ENCODE assay signal across 10 cellular contexts in the genomic region with DNA sequence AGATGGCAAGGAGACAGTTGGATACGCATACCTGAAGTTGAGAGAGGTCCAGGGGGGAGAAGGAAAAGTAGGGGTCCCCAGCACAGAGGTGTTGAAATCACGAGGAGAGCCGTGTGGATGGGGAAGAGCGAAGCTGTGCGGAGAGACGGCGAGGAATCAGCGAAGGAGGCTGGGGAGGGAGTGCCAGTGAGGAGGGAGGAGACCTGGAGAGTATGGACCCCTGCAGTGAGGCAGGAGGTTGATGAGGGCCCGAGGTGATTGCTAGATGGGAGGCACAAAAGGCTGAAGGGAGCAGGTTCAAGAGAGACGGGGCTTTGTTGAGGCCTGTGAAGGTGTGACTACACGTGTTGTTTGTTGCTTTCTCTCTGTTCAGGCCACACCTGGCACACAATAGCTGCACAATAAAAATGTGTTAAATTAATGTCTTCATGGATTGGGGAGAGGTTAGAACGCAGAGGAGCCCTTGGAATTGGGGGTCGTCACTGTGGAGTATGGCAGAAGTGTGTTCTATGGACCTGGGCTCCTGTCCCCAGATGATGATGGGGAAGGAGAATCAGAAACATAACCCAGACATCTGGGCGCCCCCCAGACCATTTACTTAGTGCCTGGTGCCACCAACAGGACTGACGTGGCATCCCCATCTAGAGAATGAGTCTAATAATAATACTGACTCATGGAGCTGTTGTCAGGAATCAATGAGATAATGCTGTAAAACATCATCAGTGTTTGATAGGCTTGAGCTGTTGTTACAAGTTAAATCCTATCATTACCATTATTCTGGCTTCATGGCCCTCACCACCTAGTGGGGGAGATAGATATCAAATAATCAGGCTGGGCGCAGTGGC.
DNase-seq lines count a peak whose midpoint lies in the region; ATAC-seq and TF ChIP-seq lines count a peak whose summit lies in the region.
"Had no signal": no experiment of that assay in that cellular context is flagged by ENCODE, and none has a peak within 500 bp of the region (broad histone marks: within the 10 kb centered on the region; RNA-seq: fewer than 3 reads in every experiment).

No MANE protein-coding gene starts in this region.

- H3K27me3 ChIP-seq in DND-41 (ENCODE audit: insufficient read depth, low read length, poor library complexity), result no peaks in the 10 kb centered on the region
- H3K27me3 ChIP-seq in HCT116 (ENCODE audit: insufficient read depth, low read length), result no peaks in the 10 kb centered on the region
- no peaks in the 10 kb centered on the region for H3K27me3 ChIP-seq in smooth muscle cell (ENCODE audit: low read depth)

- H3K9ac ChIP-seq in DND-41 (ENCODE audit: low read depth, low read length) (no peak overlapping the region), HCT116 (ENCODE audit: low read length) (no peak overlapping the region), smooth muscle cell (ENCODE audit: low read depth) (no peak overlapping the region)

- ATAC-seq in DND-41 (ENCODE audit: insufficient read depth, low read depth) (no peak), HCT116 (0 out of 2 replicates have a peak, but pooled peaks have one; percentile 44), GM18909 (IDR thresholded peaks at IDR 0.05; ENCODE audit: poor library complexity, unreplicated experiment) (no peak)

- H4K20me1 ChIP-seq in DND-41 (ENCODE audit: insufficient read depth, low read length), result no peaks in the 10 kb centered on the region; the same call in 1 of the 2 replicates
- H4K20me1 ChIP-seq in HCT116 (ENCODE audit: insufficient read depth), result no peaks in the 10 kb centered on the region
- H4K20me1 ChIP-seq in smooth muscle cell (ENCODE audit: low read depth), result no peaks in the 10 kb centered on the region

- H3K4me3 ChIP-seq in DND-41 (ENCODE audit: low read depth in 1 of 2, low read length in 2 of 2) (no peak overlapping the region), HCT116 (replicated peaks in 1 of 2; ENCODE audit: low read depth in 1 of 2, low read length in 2 of 2) (no peak overlapping the region), smooth muscle cell (no peak overlapping the region)

- CTCF ChIA-PET in HCT116 (lab: Charles Lee), result interaction anchor here (1.3 to 1.8 kb wide), 2 partner anchors 112 to 142 kb away, joined by 4 to 11 read pairs; no protein-coding TSS in a partner anchor

- no peak overlapping the region for H3K4me3 Mint-ChIP-seq in activated naive CD8-positive, alpha-beta T cell treated with anti-CD3 and anti-CD28 coated beads for 36 hours

- H3K9me3 ChIP-seq in DND-41 (ENCODE audit: insufficient read depth, low read length, severe bottlenecking) (no peaks in the 10 kb centered on the region), HCT116 (ENCODE audit: control insufficient read depth in 1 of 2, insufficient read depth in 1 of 2, low read depth in 1 of 2, low read length in 2 of 2) (peaks cover 0 to 6% of the 10 kb centered on the region in 2 experiments; a peak in 1 of 4 replicates), smooth muscle cell (replicated peaks; ENCODE audit: low read depth) (peaks cover 7% of the 10 kb centered on the region)

- H3K9me2 ChIP-seq in HCT116 (ENCODE audit: insufficient read depth), result no peaks in the 10 kb centered on the region

- WGBS in smooth muscle cell (ENCODE audit: low lambda C conversion rate), result 88% methylated on average over 16 of the region's 16 CpGs

- POLR2A ChIA-PET in HCT116 (lab: Charles Lee), result no interaction called here

- H2AFZ ChIP-seq in DND-41 (ENCODE audit: low read depth, low read length), result no peak overlapping the region
- H2AFZ ChIP-seq in HCT116 (ENCODE audit: low read depth, low read length, poor library complexity, severe bottlenecking), result no peak overlapping the region
- H2AFZ ChIP-seq in smooth muscle cell (ENCODE audit: low read depth), result no peak overlapping the region

- H3K36me3 Mint-ChIP-seq in activated naive CD8-positive, alpha-beta T cell treated with anti-CD3 and anti-CD28 coated beads for 36 hours, result peaks cover 4% of the 10 kb centered on the region

- H3K4me1 ChIP-seq in DND-41 (ENCODE audit: insufficient read depth, low read length), result peaks cover 32% of the 10 kb centered on the region
- H3K4me1 ChIP-seq in HCT116 (ENCODE audit: control insufficient read depth in 1 of 2, insufficient read depth in 2 of 2, low read length in 2 of 2), result peaks cover 0 to 9% of the 10 kb centered on the region in 2 experiments; a peak in 1 of 4 replicates
- no peaks in the 10 kb centered on the region for H3K4me1 ChIP-seq in smooth muscle cell (ENCODE audit: low read depth)

- RAD21 ChIA-PET in HCT116 (lab: Charles Lee; ENCODE audit: low non-redundant PET in 1 of 2, low total read pairs in 2 of 2, uncharacterized antibody in 2 of 2, unreplicated experiment in 2 of 2), result interaction anchor here in 1 of 2 experiments (1.2 kb wide), 1 partner anchor 139 kb away, joined by 3 read pairs; no protein-coding TSS in a partner anchor

- intact Hi-C loops in HCT116 (cut with micrococcal nuclease), result loop anchor here (1.0 kb wide), 1 partner anchor 142 kb away; no protein-coding TSS in a partner anchor

- peak overlapping the region; percentile 62 for H3K27ac Mint-ChIP-seq in activated naive CD8-positive, alpha-beta T cell treated with anti-CD3 and anti-CD28 coated beads for 36 hours

- no peaks in the 10 kb centered on the region for H3K27me3 Mint-ChIP-seq in activated naive CD8-positive, alpha-beta T cell treated with anti-CD3 and anti-CD28 coated beads for 36 hours

- peaks cover 3% of the 10 kb centered on the region for H3K9me3 Mint-ChIP-seq in activated naive CD8-positive, alpha-beta T cell treated with anti-CD3 and anti-CD28 coated beads for 36 hours

- TF ChIP-seq POLR2A in HCT116 (IDR thresholded peaks at IDR 0.05; ENCODE audit: borderline replicate concordance, extremely low read depth, insufficient read depth, insufficient read length), result no peak

- TF ChIP-seq CTCF in DND-41 (IDR thresholded peaks at IDR 0.05; ENCODE audit: borderline replicate concordance, extremely low read depth, low read length, poor library complexity, severe bottlenecking), result peak; percentile 21
- TF ChIP-seq CTCF in HCT116 (IDR thresholded peaks at IDR 0.05 in 2 of 3, conservative IDR thresholded peaks at IDR 0.05 in 1 of 3; ENCODE audit: borderline replicate concordance in 1 of 3, insufficient read depth in 1 of 3, low read depth in 2 of 3, low read length in 2 of 3), result peak in 2 of 3 experiments; percentile 22 to 25; a peak in 1 of 6 replicates
- TF ChIP-seq CTCF in smooth muscle cell (IDR thresholded peaks at IDR 0.05; ENCODE audit: borderline replicate concordance, insufficient read depth, poor library complexity, severe bottlenecking), result no peak

- DNase-seq in DND-41 (no peak), HCT116 (ENCODE audit: low read depth, low spot score) (no peak), myocyte (ENCODE audit: low read depth) (peak; percentile 12), NCI-H82 (lab: John Stamatoyannopoulos, UW) (no peak), NOMO-1 treated with dmso at 0.1 percent for 144 hours (lab: John Stamatoyannopoulos, UW; ENCODE audit: unreplicated experiment) (no peak), smooth muscle cell (lab: John Stamatoyannopoulos, UW; ENCODE audit: unreplicated experiment) (no peak)
- DNase-seq in activated naive CD8-positive, alpha-beta T cell treated with anti-CD3 and anti-CD28 coated beads for 36 hours, result no peak
- DNase-seq: caudate nucleus, NCI-H187 had no signal

- H3K4me2 ChIP-seq in DND-41 (ENCODE audit: insufficient read depth, low read length) (no peak overlapping the region), HCT116 (ENCODE audit: low read length) (no peak overlapping the region), smooth muscle cell (no peak overlapping the region)

- H3F3A ChIP-seq in smooth muscle cell (ENCODE audit: low read depth), result no peaks in the 10 kb centered on the region

- peaks cover 41% of the 10 kb centered on the region for H3K4me1 Mint-ChIP-seq in activated naive CD8-positive, alpha-beta T cell treated with anti-CD3 and anti-CD28 coated beads for 36 hours

- BruUV-seq in HCT116 (replicated peaks; lab: Mats Ljungman, UMichigan), result no TSS peak

- no peaks in the 10 kb centered on the region for H3K79me2 ChIP-seq in DND-41 (ENCODE audit: insufficient read depth, low read length)
- H3K79me2 ChIP-seq in HCT116 (ENCODE audit: insufficient read depth, low read length), result peaks cover 10% of the 10 kb centered on the region; the same call in 1 of the 2 replicates
- H3K79me2 ChIP-seq in smooth muscle cell (ENCODE audit: low read depth), result no peaks in the 10 kb centered on the region

- peak; percentile 52 for TF ChIP-seq RAD21 in HCT116 (IDR thresholded peaks at IDR 0.05; ENCODE audit: low read depth)

- no peak overlapping the region for H3K27ac ChIP-seq in DND-41 (ENCODE audit: low read length)
- no peak overlapping the region for H3K27ac ChIP-seq in HCT116 (ENCODE audit: low read depth, low read length)
- H3K27ac ChIP-seq in smooth muscle cell (ENCODE audit: low read depth), result no peak overlapping the region

- H3K36me3 ChIP-seq in DND-41 (ENCODE audit: insufficient read depth, low read length) (no peaks in the 10 kb centered on the region), HCT116 (ENCODE audit: control insufficient read depth in 1 of 2, insufficient read depth in 2 of 2, low read length in 2 of 2) (no peaks in the 10 kb centered on the region), smooth muscle cell (ENCODE audit: low read depth) (no peaks in the 10 kb centered on the region)

TF ChIP-seq in HCT116, 20 proteins besides CTCF, POLR2A, EP300 and RAD21 (continues in another document):
- TF ChIP-seq EZH2phosphoT487 (IDR thresholded peaks at IDR 0.05; ENCODE audit: borderline replicate concordance) (no peak), TCF7L2 (IDR thresholded peaks at IDR 0.05; ENCODE audit: borderline replicate concordance, extremely low read depth, insufficient read depth, insufficient read length) (no peak), POLR2AphosphoS5 (IDR thresholded peaks at IDR 0.05; ENCODE audit: low read depth, low read length) (no peak)
- TF ChIP-seq, protein P1, sequence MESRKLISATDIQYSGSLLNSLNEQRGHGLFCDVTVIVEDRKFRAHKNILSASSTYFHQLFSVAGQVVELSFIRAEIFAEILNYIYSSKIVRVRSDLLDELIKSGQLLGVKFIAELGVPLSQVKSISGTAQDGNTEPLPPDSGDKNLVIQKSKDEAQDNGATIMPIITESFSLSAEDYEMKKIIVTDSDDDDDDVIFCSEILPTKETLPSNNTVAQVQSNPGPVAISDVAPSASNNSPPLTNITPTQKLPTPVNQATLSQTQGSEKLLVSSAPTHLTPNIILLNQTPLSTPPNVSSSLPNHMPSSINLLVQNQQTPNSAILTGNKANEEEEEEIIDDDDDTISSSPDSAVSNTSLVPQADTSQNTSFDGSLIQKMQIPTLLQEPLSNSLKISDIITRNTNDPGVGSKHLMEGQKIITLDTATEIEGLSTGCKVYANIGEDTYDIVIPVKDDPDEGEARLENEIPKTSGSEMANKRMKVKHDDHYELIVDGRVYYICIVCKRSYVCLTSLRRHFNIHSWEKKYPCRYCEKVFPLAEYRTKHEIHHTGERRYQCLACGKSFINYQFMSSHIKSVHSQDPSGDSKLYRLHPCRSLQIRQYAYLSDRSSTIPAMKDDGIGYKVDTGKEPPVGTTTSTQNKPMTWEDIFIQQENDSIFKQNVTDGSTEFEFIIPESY (IDR thresholded peaks at IDR 0.05; ENCODE audit: extremely low read depth, insufficient replicate concordance, low read length), result no peak
